27 cellular contexts compared by ENCODE assay signal in genomic region chr4:6369924-6370645, GRCh38.
"Had no signal": no experiment of that assay in that cellular context is flagged by ENCODE, and none has a peak within 500 bp of the region (broad histone marks: within the 10 kb centered on the region; RNA-seq: fewer than 3 reads in every experiment).

No MANE protein-coding gene starts in this region.

- FAIRE-seq: frontal cortex, TTC549 had no signal

- H3K9ac ChIP-seq: parathyroid adenoma had no signal

- H3K79me2 ChIP-seq: parathyroid adenoma had no signal

- ATAC-seq: activated CD4-positive, CD25-positive, alpha-beta regulatory T cell treated with anti-CD3 and anti-CD28 coated beads, Interleukin-2, amount 50 U/mL, for 24 hours; psoas muscle had no signal

- H3K9me3 ChIP-seq: ascending aorta, colonic mucosa, left ventricle myocardium inferior, psoas muscle, suprapubic skin, tibial artery had no signal

- H2AFZ ChIP-seq: parathyroid adenoma had no signal

- H3K4me3 ChIP-seq: ascending aorta, cardiac muscle cell, colonic mucosa, left ventricle myocardium inferior, psoas muscle, suprapubic skin, tibial artery had no signal

- H3K27me3 ChIP-seq: ascending aorta, cardiac muscle cell, colonic mucosa had no signal

- H3K4me1 ChIP-seq: ascending aorta, colonic mucosa, left ventricle myocardium inferior, parathyroid adenoma, psoas muscle, suprapubic skin, tibial artery had no signal

- H3K27ac ChIP-seq: ascending aorta, cardiac muscle cell, colonic mucosa, left ventricle myocardium inferior, parathyroid adenoma, psoas muscle, suprapubic skin, tibial artery, VCaP had no signal

- H3K36me3 ChIP-seq: ascending aorta, cardiac muscle cell, colonic mucosa, left ventricle myocardium inferior, suprapubic skin, tibial artery had no signal

- DNase-seq: activated CD4-positive, alpha-beta memory T cell treated with anti-CD3 and anti-CD28 coated beads for 36 hours; activated CD4-positive, alpha-beta T cell treated with anti-CD3 and anti-CD28 coated beads, Interleukin-2, amount 10 ng/mL, durations not matched to agents 24 days and 14 days; activated CD8-positive, alpha-beta memory T cell treated with anti-CD3 and anti-CD28 coated beads, Interleukin-2, amount 50 U/mL, for 48 hours; activated gamma-delta T cell; activated naive CD4-positive, alpha-beta T cell treated with anti-CD3 and anti-CD28 coated beads, Interleukin-2, amount 10 ng/mL, durations not matched to agents 7 days and 5 days; activated naive CD8-positive, alpha-beta T cell treated with anti-CD3 and anti-CD28 coated beads, Interleukin-2, amount 10 ng/mL, durations not matched to agents 7 days and 5 days; activated T-cell treated with anti-CD3 and anti-CD28 coated beads, Interleukin-2, amount 50 U/mL, for 24 hours; cerebellar nuclear complex; colonic mucosa; effector CD8-positive, alpha-beta T cell; glutamatergic neuron; immature natural killer cell; left ventricle myocardium inferior; nucleus accumbens; stimulated activated CD4-positive, alpha-beta T cell treated with anti-CD3 and anti-CD28 coated beads, Interleukin-15, amount 100 ng/mL, for 24 hours; stimulated activated CD4-positive, alpha-beta T cell treated with anti-CD3 and anti-CD28 coated beads, Interleukin-2, amount 100 ng/mL, for 24 hours; stimulated activated naive CD4-positive, alpha-beta T cell; tibial artery had no signal
